Comparison of ENCODE assay signal across 11 cellular contexts in genomic region chr15:40055576-40056293, GRCh38. TPM values are rescaled to one million over a fixed set of nuclear protein-coding genes. Genes with fewer than 3 reads are reported as not detected.
DNase-seq lines count a peak whose midpoint lies in the region; ATAC-seq lines count a peak whose summit lies in the region.
"Had no signal": no experiment of that assay in that cellular context is flagged by ENCODE, and none has a peak within 500 bp of the region (broad histone marks: within the 10 kb centered on the region; RNA-seq: fewer than 3 reads in every experiment).

No MANE protein-coding gene starts in this region.

- peak overlapping the region in 1 of 3 donors; percentile 73 for H3K4me3 Mint-ChIP-seq in T-cell

- DNase-seq in Right ventricle myocardium inferior (ENCODE audit: missing footprints) (no peak), cardiac septum (ENCODE audit: low spot score) (no peak), T-cell (no peak), left lobe of liver (ENCODE audit: low spot score) (peak; percentile 98), ureter (ENCODE audit: low spot score) (peak; percentile 40), AG08395 (ENCODE audit: low spot score) (no peak), mucosa of gallbladder (ENCODE audit: low spot score) (no peak)
- DNase-seq: Calu3; stimulated activated CD4-positive, alpha-beta T cell treated with anti-CD3 and anti-CD28 coated beads, Interleukin-2, amount 100 ng/mL, for 48 hours had no signal

- CTCF ChIA-PET in T-cell (lab: Charles Lee), result no interaction called here

- H3K9me3 Mint-ChIP-seq in T-cell, result no peaks in the 10 kb centered on the region
- H3K9me3 Mint-ChIP-seq: activated naive CD4-positive, alpha-beta T cell treated with anti-CD3 and anti-CD28 coated beads, Interleukin-2, amount 50 U/mL, for 72 hours had no signal

- peak overlapping the region in 1 of 2 donors; percentile 96 for H3K27ac Mint-ChIP-seq in T-cell

- peaks cover 5% of the 10 kb centered on the region for H3K36me3 Mint-ChIP-seq in T-cell

- POLR2A ChIA-PET in T-cell (lab: Charles Lee), result no interaction called here

- H3K27me3 Mint-ChIP-seq in T-cell, result no peaks in the 10 kb centered on the region

- intact Hi-C loops in Right ventricle myocardium inferior (cut with DNase I), result loop anchor here (5.0 kb wide), 1 partner anchor 47 kb away; no protein-coding TSS in a partner anchor
- intact Hi-C loops in cardiac septum (cut with DNase I), result no loop called here

- ATAC-seq in Right ventricle myocardium inferior (peak; percentile 91), T-cell (replicated peaks in 1 of 4) (peak; percentile 20 to 48 (median 36)), left lobe of liver (peak; percentile 84), GM18498 (IDR thresholded peaks at IDR 0.05; ENCODE audit: unreplicated experiment) (no peak)

- peaks cover 61 to 70% (median 62%) of the 10 kb centered on the region in 3 donors for H3K4me1 Mint-ChIP-seq in T-cell

RNA-seq across cellular contexts. Expression of gene SRP14, which starts 16.8 kb away (rescaled TPM):
- 232 TPM for total RNA-seq in Right ventricle myocardium inferior
- total RNA-seq in cardiac septum, result 168 TPM
- 100 to 1,000 TPM; 115 to 128 (median 119) TPM for total RNA-seq in T-cell
- 56.8 TPM for total RNA-seq in left lobe of liver
- total RNA-seq in ureter, result 157 TPM
- total RNA-seq in mucosa of gallbladder, result 186 TPM

RNA-seq across cellular contexts. Expression of gene BMF, which starts 52.9 kb away (rescaled TPM):
- total RNA-seq in Right ventricle myocardium inferior (3.2 TPM), cardiac septum (1.1 TPM), T-cell (10 to 100 TPM in 3 of 5 donors, 1 to 10 TPM in 2; 6.6 to 46.7 (median 42.4) TPM), left lobe of liver (3.3 TPM), ureter (8.3 TPM), mucosa of gallbladder (36.2 TPM)

Comparison
In these comparisons a context has a peak if more than half of its experiments do, and no peak if none do; other contexts are left out.
1. DNase-seq: peak in left lobe of liver (single experiment) and ureter (single experiment); none in Right ventricle myocardium inferior (single experiment), cardiac septum (single experiment), T-cell (0 of 34), AG08395 (single experiment) and mucosa of gallbladder (single experiment).